In the genomic region with DNA sequence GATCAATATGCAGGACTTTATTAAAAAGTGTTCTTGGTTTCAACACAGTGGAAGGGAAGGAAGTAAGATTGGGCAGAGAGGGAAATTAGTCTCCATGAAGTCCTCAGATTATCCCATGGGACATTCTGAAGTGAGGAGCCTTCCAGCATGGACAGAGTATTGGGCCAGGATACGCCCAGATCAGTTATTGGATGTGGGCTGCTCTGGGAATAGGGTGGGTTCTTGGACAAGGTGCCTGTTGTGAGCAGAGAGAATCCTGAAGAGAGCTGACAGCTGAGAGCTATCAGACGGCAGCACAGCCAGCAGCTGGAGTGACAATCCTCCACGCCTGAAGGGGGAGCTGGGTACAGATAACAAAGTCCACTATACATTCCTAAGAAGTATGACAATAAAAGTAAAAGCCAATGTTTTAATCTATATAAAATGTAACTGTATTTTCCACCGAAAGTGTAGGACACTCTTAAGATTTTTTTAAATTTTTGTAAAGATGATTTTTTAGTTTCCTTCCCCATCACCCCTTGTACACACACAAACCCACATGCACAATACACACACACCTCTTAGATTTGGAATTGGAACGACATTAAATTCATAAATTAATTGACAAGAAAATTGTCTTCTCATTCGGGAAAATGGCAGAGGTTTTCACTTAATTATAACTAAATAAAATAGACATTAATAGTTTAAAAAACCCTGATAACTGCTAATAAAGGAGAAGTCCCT, we compare ENCODE assay signal across 24 cellular contexts.
"Had no signal": no experiment of that assay in that cellular context is flagged by ENCODE, and none has a peak within 500 bp of the region (broad histone marks: within the 10 kb centered on the region; RNA-seq: fewer than 3 reads in every experiment).

No MANE protein-coding gene starts in this region.

- H3K4me1 ChIP-seq: left lung, neural progenitor cell, stomach had no signal

- H3K36me3 ChIP-seq: left lung, neural progenitor cell, stomach had no signal

- H3K4me1 Mint-ChIP-seq: activated naive CD4-positive, alpha-beta T cell treated with anti-CD3 and anti-CD28 coated beads, Interleukin-2, amount 50 U/mL, for 24 hours; brain; naive thymus-derived CD8-positive, alpha-beta T cell; neural progenitor cell; stimulated activated effector memory CD8-positive, alpha-beta T cell treated with anti-CD3 and anti-CD28 coated beads, Interleukin-12 subunit alpha, Interleukin-12 subunit beta, amount 100 ng/mL, for 72 hours had no signal

- H3K27ac ChIP-seq: left lung, neural progenitor cell, stomach had no signal

- FAIRE-seq: colon, endothelial cell of umbilical vein, frontal cortex, small intestine had no signal

- H3K4me3 ChIP-seq: left lung, neural progenitor cell, stomach had no signal

- H3K27me3 Mint-ChIP-seq: brain, type B pancreatic cell had no signal

- H3K9me3 Mint-ChIP-seq: neural progenitor cell had no signal

- DNase-seq: activated gamma-delta T cell treated with Interleukin-2 at 50 U/mL for 16 hours; activated T-cell treated with anti-CD3 and anti-CD28 coated beads, Interleukin-2, amount 50 U/mL, for 1 hour; anterior cingulate cortex; caudate nucleus; effector memory CD4-positive, alpha-beta T cell; glutamatergic neuron; hippocampal formation; kidney glomerular epithelial cell; left lung; naive thymus-derived CD8-positive, alpha-beta T cell; posterior cingulate gyrus; small intestine; stimulated activated CD4-positive, alpha-beta T cell treated with anti-CD3 and anti-CD28 coated beads, Interleukin-2, amount 100 ng/mL, for 24 hours; stomach had no signal

- H3K36me3 Mint-ChIP-seq: brain; neural progenitor cell; stimulated activated effector memory CD8-positive, alpha-beta T cell treated with anti-CD3 and anti-CD28 coated beads, Interleukin-12 subunit alpha, Interleukin-12 subunit beta, amount 100 ng/mL, for 72 hours; type B pancreatic cell had no signal

- H3K4me3 Mint-ChIP-seq: activated naive CD4-positive, alpha-beta T cell treated with anti-CD3 and anti-CD28 coated beads, Interleukin-2, amount 50 U/mL, for 24 hours; brain; naive thymus-derived CD8-positive, alpha-beta T cell; neural progenitor cell; stimulated activated effector memory CD8-positive, alpha-beta T cell treated with anti-CD3 and anti-CD28 coated beads, Interleukin-12 subunit alpha, Interleukin-12 subunit beta, amount 100 ng/mL, for 72 hours; type B pancreatic cell had no signal

- H3K9me3 ChIP-seq: left lung had no signal

- H3K27ac Mint-ChIP-seq: activated naive CD4-positive, alpha-beta T cell treated with anti-CD3 and anti-CD28 coated beads, Interleukin-2, amount 50 U/mL, for 24 hours; brain; naive thymus-derived CD8-positive, alpha-beta T cell; neural progenitor cell; stimulated activated effector memory CD8-positive, alpha-beta T cell treated with anti-CD3 and anti-CD28 coated beads, Interleukin-12 subunit alpha, Interleukin-12 subunit beta, amount 100 ng/mL, for 72 hours; type B pancreatic cell had no signal

- ATAC-seq: esophagus mucosa; left lung; naive thymus-derived CD8-positive, alpha-beta T cell; sciatic nerve; stimulated activated effector memory CD8-positive, alpha-beta T cell treated with anti-CD3 and anti-CD28 coated beads, Interleukin-12 subunit alpha, Interleukin-12 subunit beta, amount 100 ng/mL, for 72 hours had no signal

- H3K27me3 ChIP-seq: left lung, neural progenitor cell, stomach had no signal
